Comparison of ENCODE assay signal across 9 cellular contexts in genomic region chr10:25176421-25176968, GRCh38. TPM values are rescaled to one million over a fixed set of nuclear protein-coding genes. Genes with fewer than 3 reads are reported as not detected.
DNase-seq lines count a peak whose midpoint lies in the region; ATAC-seq and TF ChIP-seq lines count a peak whose summit lies in the region.
"Had no signal": no experiment of that assay in that cellular context is flagged by ENCODE, and none has a peak within 500 bp of the region (broad histone marks: within the 10 kb centered on the region; RNA-seq: fewer than 3 reads in every experiment).

No MANE protein-coding gene starts in this region.

- H3K9me3 ChIP-seq in HUES6 (ENCODE audit: control insufficient read depth, insufficient read depth, low read depth, low read length), result no peaks in the 10 kb centered on the region
- H3K9me3 ChIP-seq in neural cell (ENCODE audit: low read length), result no peaks in the 10 kb centered on the region

- TF ChIP-seq CTCF in neural cell (IDR thresholded peaks at IDR 0.05; ENCODE audit: poor library complexity, severe bottlenecking), result no peak

- no peak overlapping the region for H2AFZ ChIP-seq in neural cell (ENCODE audit: low read depth, low read length)

- DNase-seq in ELF-1 (ENCODE audit: low read depth, low spot score) (peak; percentile 27), ecto neural progenitor cell (ENCODE audit: low spot score) (peak; percentile 59), NCI-H446 treated with DMSO at 0.1 percent for 48 hours (lab: John Stamatoyannopoulos, UW) (no peak)
- DNase-seq in T-helper 2 cell treated with Interferon-gamma antibody and Interleukin-4, amounts not matched to agents 5 μg/mL and 100 μg/mL, for 36 hours (ENCODE audit: low spot score), result no peak
- DNase-seq: spleen had no signal

- H3K27me3 Mint-ChIP-seq in T-helper 2 cell treated with Interferon-gamma antibody and Interleukin-4, amounts not matched to agents 5 μg/mL and 100 μg/mL, for 36 hours (ENCODE audit: low read depth), result peaks cover 40% of the 10 kb centered on the region

- no peaks in the 10 kb centered on the region for H3K79me2 ChIP-seq in neural cell (replicated peaks; ENCODE audit: insufficient read depth, low read length)

- H3K9me3 Mint-ChIP-seq in T-helper 2 cell treated with Interferon-gamma antibody and Interleukin-4, amounts not matched to agents 5 μg/mL and 100 μg/mL, for 36 hours, result no peaks in the 10 kb centered on the region

- H3K4me1 Mint-ChIP-seq in T-helper 2 cell treated with Interferon-gamma antibody and Interleukin-4, amounts not matched to agents 5 μg/mL and 100 μg/mL, for 36 hours (ENCODE audit: low read depth), result no peaks in the 10 kb centered on the region

- no peaks in the 10 kb centered on the region for H3F3A ChIP-seq in neural cell (ENCODE audit: insufficient read depth, low read length, poor library complexity, severe bottlenecking)

- no peak overlapping the region for H3K4me3 Mint-ChIP-seq in T-helper 2 cell treated with Interferon-gamma antibody and Interleukin-4, amounts not matched to agents 5 μg/mL and 100 μg/mL, for 36 hours

- TF ChIP-seq EP300 in neural cell (conservative IDR thresholded peaks at IDR 0.05; ENCODE audit: poor library complexity, severe bottlenecking), result no peak

- H4K20me1 ChIP-seq in neural cell (ENCODE audit: insufficient read depth), result no peaks in the 10 kb centered on the region

- H3K27ac Mint-ChIP-seq in T-helper 2 cell treated with Interferon-gamma antibody and Interleukin-4, amounts not matched to agents 5 μg/mL and 100 μg/mL, for 36 hours, result no peak overlapping the region

- no peak for ATAC-seq in GM18907 (IDR thresholded peaks at IDR 0.05; ENCODE audit: unreplicated experiment)
- no peak for ATAC-seq in HG03520 (IDR thresholded peaks at IDR 0.05; ENCODE audit: unreplicated experiment)

- H3K27ac ChIP-seq in HUES6 (ENCODE audit: low read depth, low read length) (no peak overlapping the region), neural cell (ENCODE audit: low read length) (no peak overlapping the region)
- H3K27ac ChIP-seq: spleen had no signal

- no peak for TF ChIP-seq RAD21 in neural cell (conservative IDR thresholded peaks at IDR 0.05)

- no peaks in the 10 kb centered on the region for H3K36me3 Mint-ChIP-seq in T-helper 2 cell treated with Interferon-gamma antibody and Interleukin-4, amounts not matched to agents 5 μg/mL and 100 μg/mL, for 36 hours (ENCODE audit: low read depth)

- H3K36me3 ChIP-seq in HUES6 (ENCODE audit: control insufficient read depth, insufficient read depth, low read length), result no peaks in the 10 kb centered on the region
- no peaks in the 10 kb centered on the region for H3K36me3 ChIP-seq in neural cell (ENCODE audit: insufficient read depth, low read length)
- H3K36me3 ChIP-seq: spleen had no signal

- H3K27me3 ChIP-seq in HUES6 (ENCODE audit: control insufficient read depth, insufficient read depth, low read length) (peaks cover 66% of the 10 kb centered on the region), neural cell (ENCODE audit: insufficient read depth, low read depth, low read length) (peaks cover 61% of the 10 kb centered on the region)

- peak overlapping the region; percentile 92 for H3K4me3 ChIP-seq in HUES6 (ENCODE audit: low read depth, low read length)
- H3K4me3 ChIP-seq in neural cell (ENCODE audit: low read length), result peak overlapping the region; percentile 78

- H3K4me2 ChIP-seq in neural cell (ENCODE audit: low read length), result peak overlapping the region; percentile 72

- H3K9ac ChIP-seq in HUES6 (ENCODE audit: low read length), result peak overlapping the region; percentile 43
- peak overlapping the region; percentile 74 for H3K9ac ChIP-seq in neural cell (ENCODE audit: low read length)

- no peaks in the 10 kb centered on the region for H3K9me2 ChIP-seq in neural cell (ENCODE audit: insufficient read depth, low read length)

- peaks cover 6% of the 10 kb centered on the region; the same call in 1 of the 2 replicates for H3K4me1 ChIP-seq in HUES6 (ENCODE audit: control insufficient read depth, insufficient read depth, low read length)

TF ChIP-seq in neural cell, 6 proteins besides CTCF, POLR2A, EP300 and RAD21:
- TF ChIP-seq POLR2AphosphoS5 (IDR thresholded peaks at IDR 0.05), result no peak

RNA-seq across cellular contexts. Expression of gene GPR158, which starts 1.7 kb away (rescaled TPM):
- 1.7 and 2.1 TPM in 2 replicates for polyA plus RNA-seq in neural cell
- polyA minus RNA-seq in neural cell, result 7.5 and 8.3 TPM in 2 replicates

Comparison
In these comparisons a context has a peak if more than half of its experiments do, and no peak if none do; other contexts are left out.
1. DNase-seq: peak in ELF-1 (single experiment) and ecto neural progenitor cell (single experiment); none in T-helper 2 cell treated with Interferon-gamma antibody and Interleukin-4, amounts not matched to agents 5 μg/mL and 100 μg/mL, for 36 hours (single experiment) and NCI-H446 treated with DMSO at 0.1 percent for 48 hours (single experiment).